In genomic region chr2:232698552-232699091, GRCh38 we compare ENCODE assay signal across 9 cellular contexts. TPM values are rescaled to one million over a fixed set of nuclear protein-coding genes. Genes with fewer than 3 reads are reported as not detected.
A peak's percentile ranks its signal among the peaks of the same experiment; 100 is the strongest.
DNase-seq lines count a peak whose midpoint lies in the region; ATAC-seq and TF ChIP-seq lines count a peak whose summit lies in the region.
"Had no signal": no experiment of that assay in that cellular context is flagged by ENCODE, and none has a peak within 500 bp of the region (broad histone marks: within the 10 kb centered on the region; RNA-seq: fewer than 3 reads in every experiment).

No MANE protein-coding gene starts in this region.

- H3K9me3 Mint-ChIP-seq in activated CD4-positive, alpha-beta memory T cell treated with anti-CD3 and anti-CD28 coated beads for 36 hours, result peaks cover 6% of the 10 kb centered on the region
- peaks cover 8% of the 10 kb centered on the region for H3K9me3 Mint-ChIP-seq in glutamatergic neuron (ENCODE audit: unreplicated experiment)

- TF ChIP-seq RAD21 in SK-N-SH (IDR thresholded peaks at IDR 0.05; ENCODE audit: low read length), result no peak

- H3K27ac ChIP-seq in SK-N-SH (ENCODE audit: low read depth in 2 of 2, low read length in 1 of 2), result peak overlapping the region in 1 of 2 experiments; percentile 82; a peak in 1 of 4 replicates
- H3K27ac ChIP-seq in spleen, result peak overlapping the region in 6 of 8 donors; percentile 94 to 97 (median 94)

- peak overlapping the region; percentile 85 for H3K4me2 ChIP-seq in SK-N-SH

- peak overlapping the region; percentile 89 for H3K4me3 Mint-ChIP-seq in activated CD4-positive, alpha-beta memory T cell treated with anti-CD3 and anti-CD28 coated beads for 36 hours
- H3K4me3 Mint-ChIP-seq in glutamatergic neuron (ENCODE audit: unreplicated experiment), result peak overlapping the region; percentile 97

- peaks cover 64% of the 10 kb centered on the region for H3K79me2 ChIP-seq in SK-N-SH (ENCODE audit: insufficient read depth)

- no peaks in the 10 kb centered on the region for H3F3A ChIP-seq in SK-N-SH (replicated peaks; ENCODE audit: insufficient read depth)

- H3K27me3 ChIP-seq in SK-N-SH (ENCODE audit: insufficient read depth), result no peaks in the 10 kb centered on the region
- H3K27me3 ChIP-seq in spleen (replicated peaks in 1 of 7), result no peaks in the 10 kb centered on the region

- no peak for TF ChIP-seq CTCF in SK-N-SH (IDR thresholded peaks at IDR 0.05)
- no peak for TF ChIP-seq CTCF in glutamatergic neuron (IDR thresholded peaks at IDR 0.05; ENCODE audit: partially characterized antibody, unreplicated experiment)
- TF ChIP-seq CTCF in spleen (IDR thresholded peaks at IDR 0.05 in 8 of 11, conservative IDR thresholded peaks at IDR 0.05 in 3 of 11), result no peak

- H2AFZ ChIP-seq in SK-N-SH (ENCODE audit: low read depth), result no peak overlapping the region; the same call in 1 of the 2 replicates

- H3K9me3 ChIP-seq in SK-N-SH, result no peaks in the 10 kb centered on the region
- H3K9me3 ChIP-seq in spleen, result peaks cover 0 to 5% (median 0%) of the 10 kb centered on the region in 8 donors

- peaks cover 15% of the 10 kb centered on the region in 2 experiments; a peak in 3 of 4 replicates for H3K4me1 ChIP-seq in SK-N-SH (ENCODE audit: control insufficient read depth in 1 of 2, insufficient read depth in 2 of 2, low read depth in 1 of 2, low read length in 1 of 2)
- peaks cover 22 to 67% (median 49%) of the 10 kb centered on the region in 6 donors for H3K4me1 ChIP-seq in spleen

- H3K27ac Mint-ChIP-seq in activated CD4-positive, alpha-beta memory T cell treated with anti-CD3 and anti-CD28 coated beads for 36 hours, result peak overlapping the region; percentile 54
- H3K27ac Mint-ChIP-seq in glutamatergic neuron (ENCODE audit: unreplicated experiment), result peak overlapping the region; percentile 83

- CTCF ChIA-PET in SK-N-SH (lab: Yijun Ruan, JAX), result no interaction called here
- CTCF ChIA-PET in activated CD4-positive, alpha-beta memory T cell treated with anti-CD3 and anti-CD28 coated beads for 36 hours (lab: Charles Lee), result interaction anchor here (0.5 to 1.2 kb wide), 2 partner anchors 638 to 1085 kb away, joined by 3 read pairs; no protein-coding TSS in a partner anchor

- no peaks in the 10 kb centered on the region for H3K9me2 ChIP-seq in SK-N-SH

- peaks cover 43% of the 10 kb centered on the region for H3K4me1 Mint-ChIP-seq in activated CD4-positive, alpha-beta memory T cell treated with anti-CD3 and anti-CD28 coated beads for 36 hours (ENCODE audit: low read depth)
- H3K4me1 Mint-ChIP-seq in glutamatergic neuron (ENCODE audit: low read depth, unreplicated experiment), result peaks cover 25% of the 10 kb centered on the region

- DNase-seq in SK-N-SH (no peak), glutamatergic neuron (no peak), spleen (no peak), iPS-NIHi7 (ENCODE audit: extremely low spot score) (no peak), NCI-H524 (lab: John Stamatoyannopoulos, UW) (no peak)
- DNase-seq in activated CD4-positive, alpha-beta memory T cell treated with anti-CD3 and anti-CD28 coated beads for 36 hours, result no peak
- DNase-seq: ACHN had no signal

- peaks cover 23% of the 10 kb centered on the region for H4K20me1 ChIP-seq in SK-N-SH (ENCODE audit: insufficient read depth)

- intact Hi-C loops in activated CD4-positive, alpha-beta memory T cell treated with anti-CD3 and anti-CD28 coated beads for 36 hours (cut with micrococcal nuclease), result loop anchor here (5.0 kb wide), 1 partner anchor 554 kb away; the partner anchor contains the start of gene ATG16L1
- intact Hi-C loops in spleen (cut with DNase I; ENCODE audit: low total_unique reads), result no loop called here

- H3K36me3 ChIP-seq in SK-N-SH (replicated peaks in 1 of 2; ENCODE audit: control insufficient read depth in 1 of 2, insufficient read depth in 2 of 2, low read length in 1 of 2) (no peaks in the 10 kb centered on the region), spleen (peaks cover 0 to 22% (median 5%) of the 10 kb centered on the region in 6 donors)

- 54% methylated on average over 4 of the region's 4 CpGs for WGBS in SK-N-SH (ENCODE audit: low lambda C conversion rate)
- WGBS in spleen, 5 donors, result 52 to 67% (median 58%) methylated on average over 4 of the region's 4 CpGs

- TF ChIP-seq EP300 in SK-N-SH (IDR thresholded peaks at IDR 0.05; ENCODE audit: borderline replicate concordance in 1 of 2, low read depth in 1 of 2, low read length in 1 of 2), result no peak

- peaks cover 20% of the 10 kb centered on the region for H3K36me3 Mint-ChIP-seq in activated CD4-positive, alpha-beta memory T cell treated with anti-CD3 and anti-CD28 coated beads for 36 hours
- H3K36me3 Mint-ChIP-seq in glutamatergic neuron (ENCODE audit: unreplicated experiment), result no peaks in the 10 kb centered on the region

- no peak for TF ChIP-seq POLR2A in spleen (IDR thresholded peaks at IDR 0.05)

- peak overlapping the region; percentile 96; the same call in 1 of the 2 replicates for H3K9ac ChIP-seq in SK-N-SH

- POLR2A ChIA-PET in SK-N-SH (lab: Yijun Ruan, JAX), result no interaction called here
- POLR2A ChIA-PET in activated CD4-positive, alpha-beta memory T cell treated with anti-CD3 and anti-CD28 coated beads for 36 hours (lab: Charles Lee), result interaction anchor here (0.6 kb wide), 1 partner anchor 1083 kb away, joined by 3 read pairs; no protein-coding TSS in a partner anchor

- ATAC-seq in SK-N-SH treated with all-trans-retinoic acid at 6 μM for 48 hours (no peak), HG03108 (IDR thresholded peaks at IDR 0.05; ENCODE audit: unreplicated experiment) (no peak)

- H3K4me3 ChIP-seq in SK-N-SH (ENCODE audit: low read depth in 2 of 2, low read length in 1 of 2), result peak overlapping the region; percentile 88 to 94
- H3K4me3 ChIP-seq in spleen, result peak overlapping the region in 7 of 8 donors; percentile 75 to 98 (median 92)

- H3K27me3 Mint-ChIP-seq in activated CD4-positive, alpha-beta memory T cell treated with anti-CD3 and anti-CD28 coated beads for 36 hours, result no peaks in the 10 kb centered on the region
- H3K27me3 Mint-ChIP-seq in glutamatergic neuron (ENCODE audit: unreplicated experiment), result peaks cover 2% of the 10 kb centered on the region

TF ChIP-seq in SK-N-SH, 30 proteins besides CTCF, POLR2A, EP300 and RAD21:
- no peak for TF ChIP-seq GABPA (IDR thresholded peaks at IDR 0.05; ENCODE audit: low read depth)

TF ChIP-seq in SK-N-SH treated with all-trans-retinoic acid at 6 μM for 48 hours, 23 proteins besides CTCF, POLR2A, EP300 and RAD21 (continues in another document):
- TF ChIP-seq CSRNP3 (CRISPR knock-in tag; IDR thresholded peaks at IDR 0.05) (no peak), ZNF565 (CRISPR knock-in tag; conservative IDR thresholded peaks at IDR 0.05; ENCODE audit: low read depth) (no peak), TOX (CRISPR knock-in tag; IDR thresholded peaks at IDR 0.05; ENCODE audit: borderline replicate concordance) (no peak), OSR1 (CRISPR knock-in tag; IDR thresholded peaks at IDR 0.05) (no peak), BACH2 (CRISPR knock-in tag; IDR thresholded peaks at IDR 0.05; ENCODE audit: borderline replicate concordance) (no peak), ZFP3 (CRISPR knock-in tag; IDR thresholded peaks at IDR 0.05) (no peak), SNAI2 (CRISPR knock-in tag; IDR thresholded peaks at IDR 0.05) (no peak), GLIS3 (CRISPR knock-in tag; IDR thresholded peaks at IDR 0.05) (no peak), ARNTL (CRISPR knock-in tag; IDR thresholded peaks at IDR 0.05; ENCODE audit: borderline replicate concordance, low read depth) (no peak), RARB (CRISPR knock-in tag; IDR thresholded peaks at IDR 0.05) (no peak), PATZ1 (CRISPR knock-in tag; IDR thresholded peaks at IDR 0.05; ENCODE audit: borderline replicate concordance) (no peak)

RNA-seq across cellular contexts. Expression of gene GIGYF2, which starts 1.5 kb away (rescaled TPM):
- polyA plus RNA-seq in SK-N-SH (2012; rRNA removed) (12.8 and 18.2 TPM in 2 replicates), spleen (10 to 100 TPM in 1 of 3 donors, 1 to 10 TPM in 2; 7.3 to 18.5 (median 9.2) TPM)
- polyA plus RNA-seq in SK-N-SH (2012; cell fraction: cytosol; rRNA removed), result 13.4 and 13.7 TPM in 2 replicates
- 10.3 and 21.1 TPM in 2 replicates for polyA plus RNA-seq in SK-N-SH (2012; cell fraction: nucleus; rRNA removed)
- total RNA-seq in activated CD4-positive, alpha-beta memory T cell treated with anti-CD3 and anti-CD28 coated beads for 36 hours, result 10 to 100 TPM; 50.0 to 51.4 TPM
- total RNA-seq in glutamatergic neuron (ENCODE audit: unreplicated experiment) (91.7 TPM), spleen (100 to 1,000 TPM in 3 of 7 donors, 10 to 100 TPM in 4; 73.0 to 116 (median 100.0) TPM)
